Comparison of ENCODE assay signal across 20 cellular contexts in the genomic region with DNA sequence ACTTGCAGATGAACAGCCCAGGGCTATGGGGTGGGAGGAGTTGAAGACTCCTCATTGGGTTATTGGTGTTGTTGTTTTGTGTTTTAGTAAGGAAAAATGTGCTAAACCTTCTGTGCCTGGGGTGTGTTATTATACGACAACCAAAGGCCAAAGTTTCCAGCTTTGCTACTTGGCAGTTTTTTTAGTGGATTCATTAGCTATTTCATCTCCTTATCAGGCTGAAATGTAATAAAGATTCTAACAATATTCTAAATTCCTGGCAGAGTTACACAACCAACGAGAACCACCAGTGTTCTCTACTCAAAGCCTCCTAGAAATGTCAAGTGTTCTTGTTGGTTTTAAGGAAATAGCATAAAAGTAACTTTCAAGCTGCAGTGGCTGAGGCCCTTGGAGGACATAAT.
"Had no signal": no experiment of that assay in that cellular context is flagged by ENCODE, and none has a peak within 500 bp of the region (broad histone marks: within the 10 kb centered on the region; RNA-seq: fewer than 3 reads in every experiment).

No MANE protein-coding gene starts in this region.

- H3K4me3 ChIP-seq: adrenal gland, psoas muscle, testis had no signal

- H3K4me3 Mint-ChIP-seq: activated CD8-positive, alpha-beta T cell treated with anti-CD3 and anti-CD28 coated beads for 36 hours; activated naive CD4-positive, alpha-beta T cell treated with anti-CD3 and anti-CD28 coated beads for 36 hours; brain; central memory CD8-positive, alpha-beta T cell; dendritic cell treated with granulocyte-macrophage colony-stimulating factor and Interleukin-4, amounts not matched to agents 40 ng/mL and 50 ng/mL, for 4 days; effector memory CD8-positive, alpha-beta T cell; nephron; stimulated activated naive CD8-positive, alpha-beta T cell treated with anti-CD3 and anti-CD28 coated beads, Interleukin-15, Interleukin-2, amounts not matched to agents 100 ng/mL and 50 ng/mL, for 24 hours had no signal

- H3K36me3 Mint-ChIP-seq: brain had no signal

- H3K4me1 Mint-ChIP-seq: brain, nephron had no signal

- DNase-seq: activated CD4-positive, alpha-beta T cell treated with anti-CD3 and anti-CD28 coated beads for 4 hours; activated CD8-positive, alpha-beta memory T cell treated with anti-CD3 and anti-CD28 coated beads, Interleukin-2, amount 50 U/mL, for 4 hours; activated CD8-positive, alpha-beta T cell treated with anti-CD3 and anti-CD28 coated beads for 36 hours; activated naive CD4-positive, alpha-beta T cell treated with anti-CD3 and anti-CD28 coated beads for 36 hours; effector memory CD8-positive, alpha-beta T cell; erythroblast; left colon; occipital lobe; psoas muscle; stimulated activated CD4-positive, alpha-beta T cell treated with anti-CD3 and anti-CD28 coated beads, Interleukin-2, amount 100 ng/mL, for 48 hours; stimulated activated CD8-positive, alpha-beta memory T cell treated with anti-CD3 and anti-CD28 coated beads, Interleukin-4, amount 100 ng/mL, for 48 hours; T-helper 9 cell; testis; WERI-Rb-1 had no signal

- H3K27me3 ChIP-seq: adrenal gland, testis had no signal

- H3K27ac Mint-ChIP-seq: activated CD8-positive, alpha-beta T cell treated with anti-CD3 and anti-CD28 coated beads for 36 hours; activated naive CD4-positive, alpha-beta T cell treated with anti-CD3 and anti-CD28 coated beads for 36 hours; brain; dendritic cell treated with granulocyte-macrophage colony-stimulating factor and Interleukin-4, amounts not matched to agents 40 ng/mL and 50 ng/mL, for 4 days; effector memory CD8-positive, alpha-beta T cell; nephron; stimulated activated naive CD8-positive, alpha-beta T cell treated with anti-CD3 and anti-CD28 coated beads, Interleukin-15, Interleukin-2, amounts not matched to agents 100 ng/mL and 50 ng/mL, for 24 hours had no signal

- H3K9me3 ChIP-seq: adrenal gland, psoas muscle, testis had no signal

- ATAC-seq: activated CD8-positive, alpha-beta T cell treated with anti-CD3 and anti-CD28 coated beads for 36 hours; effector memory CD8-positive, alpha-beta T cell; left colon; psoas muscle had no signal

- H3K9me3 Mint-ChIP-seq: activated CD8-positive, alpha-beta T cell treated with anti-CD3 and anti-CD28 coated beads for 36 hours; activated naive CD4-positive, alpha-beta T cell treated with anti-CD3 and anti-CD28 coated beads for 36 hours; central memory CD8-positive, alpha-beta T cell; dendritic cell treated with granulocyte-macrophage colony-stimulating factor and Interleukin-4, amounts not matched to agents 40 ng/mL and 50 ng/mL, for 4 days; effector memory CD8-positive, alpha-beta T cell; nephron; stimulated activated naive CD8-positive, alpha-beta T cell treated with anti-CD3 and anti-CD28 coated beads, Interleukin-15, Interleukin-2, amounts not matched to agents 100 ng/mL and 50 ng/mL, for 24 hours had no signal

- H3K27me3 Mint-ChIP-seq: central memory CD8-positive, alpha-beta T cell; effector memory CD8-positive, alpha-beta T cell had no signal

- H3K4me1 ChIP-seq: adrenal gland had no signal

- H3K27ac ChIP-seq: psoas muscle, testis, WERI-Rb-1 had no signal

- H3K36me3 ChIP-seq: adrenal gland, WERI-Rb-1 had no signal
